Comparison of ENCODE assay signal across 7 cellular contexts in the genomic region with DNA sequence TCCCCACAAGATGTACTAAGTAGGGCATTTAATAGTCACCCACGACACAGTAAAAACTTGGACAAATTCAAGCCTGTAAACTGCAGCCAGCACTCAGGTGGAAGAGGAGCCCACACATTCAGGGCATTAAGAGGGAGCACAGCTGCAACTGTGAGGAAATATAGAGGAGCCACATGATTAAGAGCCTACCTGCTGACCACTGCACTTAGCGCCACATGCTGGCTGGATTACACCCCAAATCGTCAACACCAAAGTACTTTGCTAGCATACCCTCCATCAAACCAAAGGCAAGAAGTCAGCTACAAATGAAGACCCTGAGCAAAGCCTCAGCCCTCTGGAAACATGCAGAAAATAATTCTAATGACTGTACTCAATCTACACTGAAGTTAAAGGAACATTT.
"Had no signal": no experiment of that assay in that cellular context is flagged by ENCODE, and none has a peak within 500 bp of the region (broad histone marks: within the 10 kb centered on the region; RNA-seq: fewer than 3 reads in every experiment).

No MANE protein-coding gene starts in this region.

- ATAC-seq: K562 had no signal

- H3K9ac ChIP-seq: GM23248 had no signal

- H3K4me3 ChIP-seq: GM23248, K562 had no signal

- DNase-seq: GM23248, H7, HCEC 1CT, IMR-90, KG1 had no signal

- H3K27ac ChIP-seq: GM23248, HL-60 had no signal

- H2AFZ ChIP-seq: GM23248 had no signal

- FAIRE-seq: K562 had no signal
